Comparison of ENCODE assay signal across 1 cellular context in the genomic region with DNA sequence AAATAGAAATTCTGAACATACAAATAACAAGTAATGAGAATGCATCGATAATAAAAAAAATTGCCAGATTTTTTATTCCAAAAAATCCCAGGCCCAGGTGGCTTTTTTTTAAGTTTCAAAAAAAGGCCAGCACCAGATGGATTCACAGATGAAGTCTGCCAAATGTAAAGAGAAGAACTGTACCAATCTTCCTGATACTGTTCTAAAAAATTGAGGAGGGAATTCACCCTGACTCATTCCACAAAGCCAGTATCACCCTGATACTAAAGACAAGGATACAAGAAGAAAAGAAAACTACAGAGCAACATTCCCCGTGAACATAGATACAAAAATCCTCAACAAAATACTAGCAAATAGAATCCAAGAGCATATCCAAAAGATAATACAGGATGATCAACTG.
TF ChIP-seq lines count a peak whose summit lies in the region.

No MANE protein-coding gene starts in this region.

TF ChIP-seq in H1, 55 proteins besides CTCF, POLR2A, EP300 and RAD21:
- TF ChIP-seq KDM4A (IDR thresholded peaks at IDR 0.05; ENCODE audit: low read depth, low read length, severe bottlenecking) (no peak), EZH2 (IDR thresholded peaks at IDR 0.05; ENCODE audit: low read depth, low read length, severe bottlenecking) (no peak), SP2 (IDR thresholded peaks at IDR 0.05; ENCODE audit: low read length) (no peak), HDAC2 (IDR thresholded peaks at IDR 0.05; ENCODE audit: borderline replicate concordance in 1 of 2, low read depth in 2 of 2, low read length in 2 of 2) (no peak), TAF7 (optimal IDR thresholded peaks at IDR 0.05; ENCODE audit: borderline replicate concordance, low read depth, low read length) (no peak)
- TF ChIP-seq, protein P1, sequence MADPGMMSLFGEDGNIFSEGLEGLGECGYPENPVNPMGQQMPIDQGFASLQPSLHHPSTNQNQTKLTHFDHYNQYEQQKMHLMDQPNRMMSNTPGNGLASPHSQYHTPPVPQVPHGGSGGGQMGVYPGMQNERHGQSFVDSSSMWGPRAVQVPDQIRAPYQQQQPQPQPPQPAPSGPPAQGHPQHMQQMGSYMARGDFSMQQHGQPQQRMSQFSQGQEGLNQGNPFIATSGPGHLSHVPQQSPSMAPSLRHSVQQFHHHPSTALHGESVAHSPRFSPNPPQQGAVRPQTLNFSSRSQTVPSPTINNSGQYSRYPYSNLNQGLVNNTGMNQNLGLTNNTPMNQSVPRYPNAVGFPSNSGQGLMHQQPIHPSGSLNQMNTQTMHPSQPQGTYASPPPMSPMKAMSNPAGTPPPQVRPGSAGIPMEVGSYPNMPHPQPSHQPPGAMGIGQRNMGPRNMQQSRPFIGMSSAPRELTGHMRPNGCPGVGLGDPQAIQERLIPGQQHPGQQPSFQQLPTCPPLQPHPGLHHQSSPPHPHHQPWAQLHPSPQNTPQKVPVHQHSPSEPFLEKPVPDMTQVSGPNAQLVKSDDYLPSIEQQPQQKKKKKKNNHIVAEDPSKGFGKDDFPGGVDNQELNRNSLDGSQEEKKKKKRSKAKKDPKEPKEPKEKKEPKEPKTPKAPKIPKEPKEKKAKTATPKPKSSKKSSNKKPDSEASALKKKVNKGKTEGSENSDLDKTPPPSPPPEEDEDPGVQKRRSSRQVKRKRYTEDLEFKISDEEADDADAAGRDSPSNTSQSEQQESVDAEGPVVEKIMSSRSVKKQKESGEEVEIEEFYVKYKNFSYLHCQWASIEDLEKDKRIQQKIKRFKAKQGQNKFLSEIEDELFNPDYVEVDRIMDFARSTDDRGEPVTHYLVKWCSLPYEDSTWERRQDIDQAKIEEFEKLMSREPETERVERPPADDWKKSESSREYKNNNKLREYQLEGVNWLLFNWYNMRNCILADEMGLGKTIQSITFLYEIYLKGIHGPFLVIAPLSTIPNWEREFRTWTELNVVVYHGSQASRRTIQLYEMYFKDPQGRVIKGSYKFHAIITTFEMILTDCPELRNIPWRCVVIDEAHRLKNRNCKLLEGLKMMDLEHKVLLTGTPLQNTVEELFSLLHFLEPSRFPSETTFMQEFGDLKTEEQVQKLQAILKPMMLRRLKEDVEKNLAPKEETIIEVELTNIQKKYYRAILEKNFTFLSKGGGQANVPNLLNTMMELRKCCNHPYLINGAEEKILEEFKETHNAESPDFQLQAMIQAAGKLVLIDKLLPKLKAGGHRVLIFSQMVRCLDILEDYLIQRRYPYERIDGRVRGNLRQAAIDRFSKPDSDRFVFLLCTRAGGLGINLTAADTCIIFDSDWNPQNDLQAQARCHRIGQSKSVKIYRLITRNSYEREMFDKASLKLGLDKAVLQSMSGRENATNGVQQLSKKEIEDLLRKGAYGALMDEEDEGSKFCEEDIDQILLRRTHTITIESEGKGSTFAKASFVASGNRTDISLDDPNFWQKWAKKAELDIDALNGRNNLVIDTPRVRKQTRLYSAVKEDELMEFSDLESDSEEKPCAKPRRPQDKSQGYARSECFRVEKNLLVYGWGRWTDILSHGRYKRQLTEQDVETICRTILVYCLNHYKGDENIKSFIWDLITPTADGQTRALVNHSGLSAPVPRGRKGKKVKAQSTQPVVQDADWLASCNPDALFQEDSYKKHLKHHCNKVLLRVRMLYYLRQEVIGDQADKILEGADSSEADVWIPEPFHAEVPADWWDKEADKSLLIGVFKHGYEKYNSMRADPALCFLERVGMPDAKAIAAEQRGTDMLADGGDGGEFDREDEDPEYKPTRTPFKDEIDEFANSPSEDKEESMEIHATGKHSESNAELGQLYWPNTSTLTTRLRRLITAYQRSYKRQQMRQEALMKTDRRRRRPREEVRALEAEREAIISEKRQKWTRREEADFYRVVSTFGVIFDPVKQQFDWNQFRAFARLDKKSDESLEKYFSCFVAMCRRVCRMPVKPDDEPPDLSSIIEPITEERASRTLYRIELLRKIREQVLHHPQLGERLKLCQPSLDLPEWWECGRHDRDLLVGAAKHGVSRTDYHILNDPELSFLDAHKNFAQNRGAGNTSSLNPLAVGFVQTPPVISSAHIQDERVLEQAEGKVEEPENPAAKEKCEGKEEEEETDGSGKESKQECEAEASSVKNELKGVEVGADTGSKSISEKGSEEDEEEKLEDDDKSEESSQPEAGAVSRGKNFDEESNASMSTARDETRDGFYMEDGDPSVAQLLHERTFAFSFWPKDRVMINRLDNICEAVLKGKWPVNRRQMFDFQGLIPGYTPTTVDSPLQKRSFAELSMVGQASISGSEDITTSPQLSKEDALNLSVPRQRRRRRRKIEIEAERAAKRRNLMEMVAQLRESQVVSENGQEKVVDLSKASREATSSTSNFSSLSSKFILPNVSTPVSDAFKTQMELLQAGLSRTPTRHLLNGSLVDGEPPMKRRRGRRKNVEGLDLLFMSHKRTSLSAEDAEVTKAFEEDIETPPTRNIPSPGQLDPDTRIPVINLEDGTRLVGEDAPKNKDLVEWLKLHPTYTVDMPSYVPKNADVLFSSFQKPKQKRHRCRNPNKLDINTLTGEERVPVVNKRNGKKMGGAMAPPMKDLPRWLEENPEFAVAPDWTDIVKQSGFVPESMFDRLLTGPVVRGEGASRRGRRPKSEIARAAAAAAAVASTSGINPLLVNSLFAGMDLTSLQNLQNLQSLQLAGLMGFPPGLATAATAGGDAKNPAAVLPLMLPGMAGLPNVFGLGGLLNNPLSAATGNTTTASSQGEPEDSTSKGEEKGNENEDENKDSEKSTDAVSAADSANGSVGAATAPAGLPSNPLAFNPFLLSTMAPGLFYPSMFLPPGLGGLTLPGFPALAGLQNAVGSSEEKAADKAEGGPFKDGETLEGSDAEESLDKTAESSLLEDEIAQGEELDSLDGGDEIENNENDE (IDR thresholded peaks at IDR 0.05; ENCODE audit: insufficient replicate concordance, low read length), result no peak
